Comparison of ENCODE assay signal across 8 cellular contexts in genomic region chr7:131507592-131508331, GRCh38. TPM values are rescaled to one million over a fixed set of nuclear protein-coding genes. Genes with fewer than 3 reads are reported as not detected.
DNase-seq lines count a peak whose midpoint lies in the region; ATAC-seq and TF ChIP-seq lines count a peak whose summit lies in the region.

No MANE protein-coding gene starts in this region.

- H3K27ac ChIP-seq in breast epithelium: peak overlapping the region in 1 of 2 donors; percentile 3

- no peak for TF ChIP-seq POLR2A in breast epithelium (IDR thresholded peaks at IDR 0.05)

- peak; percentile 63 for DNase-seq in GM13977 (ENCODE audit: low spot score)
- DNase-seq in NCI-H2171 treated with DMSO at 0.1 percent for 48 hours (lab: John Stamatoyannopoulos, UW): peak; percentile 64
- DNase-seq in activated B cell treated with CpG ODN at 0.5 μM for 24 hours: peak; percentile 67
- peak; percentile 74 to 89 for DNase-seq in breast epithelium (ENCODE audit: low spot score in 2 of 2)
- peak; percentile 23 for DNase-seq in kidney epithelial cell (ENCODE audit: low read depth)
- peak; percentile 58 to 80 (median 70) for DNase-seq in stimulated activated CD4-positive, alpha-beta T cell treated with anti-CD3 and anti-CD28 coated beads, Interleukin-1b, Interleukin-23, amount 100 ng/mL, for 24 hours (ENCODE audit: low read depth in 4 of 4, low spot score in 1 of 4)

- H3K4me3 ChIP-seq in breast epithelium: peak overlapping the region in 1 of 3 donors; percentile 48
- no peak overlapping the region for H3K4me3 ChIP-seq in kidney epithelial cell (ENCODE audit: low read depth, low read length)

- H3K36me3 ChIP-seq in breast epithelium (no peaks in the 10 kb centered on the region), kidney epithelial cell (ENCODE audit: control insufficient read depth, insufficient read depth, low read length) (no peaks in the 10 kb centered on the region)

- H3K27ac Mint-ChIP-seq in activated B cell treated with CpG ODN at 0.5 μM for 24 hours: no peak overlapping the region

- H3K36me3 Mint-ChIP-seq in activated B cell treated with CpG ODN at 0.5 μM for 24 hours (ENCODE audit: low read depth): no peaks in the 10 kb centered on the region

- H3K27me3 Mint-ChIP-seq in activated B cell treated with CpG ODN at 0.5 μM for 24 hours: peaks cover 3% of the 10 kb centered on the region

- H3K27me3 ChIP-seq in breast epithelium (peaks cover 0 to 5% of the 10 kb centered on the region in 2 donors), kidney epithelial cell (ENCODE audit: control insufficient read depth, insufficient read depth, low read length) (no peaks in the 10 kb centered on the region)

- POLR2A ChIA-PET in activated B cell treated with CpG ODN at 0.5 μM for 24 hours (lab: Charles Lee): no interaction called here

- ATAC-seq in HG02981 (IDR thresholded peaks at IDR 0.05; ENCODE audit: unreplicated experiment) (peak; percentile 72), activated B cell treated with CpG ODN at 0.5 μM for 24 hours (ENCODE audit: low read depth) (peak; percentile 91), GM19328 (IDR thresholded peaks at IDR 0.05; ENCODE audit: unreplicated experiment) (no peak)

- peaks cover 6 to 7% of the 10 kb centered on the region in 2 donors for H3K4me1 ChIP-seq in breast epithelium

- H3K9me3 Mint-ChIP-seq in activated B cell treated with CpG ODN at 0.5 μM for 24 hours: no peaks in the 10 kb centered on the region

- peaks cover 18% of the 10 kb centered on the region for H3K4me1 Mint-ChIP-seq in activated B cell treated with CpG ODN at 0.5 μM for 24 hours

- in situ Hi-C loops in GM13977 (cut with MboI; ENCODE audit: low pct_unique_long_range_greater_than_20kb, low sequenced_read_pairs, unreplicated experiment): no loop called here

- no peaks in the 10 kb centered on the region for H3K9me3 ChIP-seq in breast epithelium

- TF ChIP-seq CTCF in GM13977 (IDR thresholded peaks at IDR 0.05; ENCODE audit: extremely low read depth, insufficient read depth, missing control alignments): peak; percentile 89
- peak; percentile 50 for TF ChIP-seq CTCF in activated B cell treated with CpG ODN at 0.5 μM for 24 hours (IDR thresholded peaks at IDR 0.05)
- TF ChIP-seq CTCF in breast epithelium (IDR thresholded peaks at IDR 0.05): peak; percentile 87 to 93 (median 92)
- TF ChIP-seq CTCF in kidney epithelial cell (IDR thresholded peaks at IDR 0.05; ENCODE audit: insufficient read depth, low read length, poor library complexity, severe bottlenecking): peak; percentile 96

- H3K4me3 Mint-ChIP-seq in activated B cell treated with CpG ODN at 0.5 μM for 24 hours: no peak overlapping the region

- CTCF ChIA-PET in activated B cell treated with CpG ODN at 0.5 μM for 24 hours (lab: Charles Lee): interaction anchor here (1.0 to 3.3 kb wide), 5 partner anchors 9 to 147 kb away, joined by 3 to 25 read pairs (median 3); no protein-coding TSS in a partner anchor

- intact Hi-C loops in activated B cell treated with CpG ODN at 0.5 μM for 24 hours (cut with micrococcal nuclease): loop anchor here (1.0 to 5.0 kb wide), 2 partner anchors 50 to 147 kb away; partner anchors contain the start of gene PODXL
- intact Hi-C loops in breast epithelium (cut with DNase I; ENCODE audit: low total_unique reads): loop anchor here (10.0 kb wide), 1 partner anchor 147 kb away; no protein-coding TSS in a partner anchor

RNA-seq across cellular contexts. Expression of gene PODXL, which starts 48.7 kb away (rescaled TPM):
- 0.93 and 1.4 TPM in 2 replicates for total RNA-seq in activated B cell treated with CpG ODN at 0.5 μM for 24 hours
- total RNA-seq in breast epithelium: 10 to 100 TPM; 20.3 to 55.6 (median 33.1) TPM
- 152 and 160 TPM in 2 replicates for total RNA-seq in kidney epithelial cell

Comparison
In these comparisons a context has a peak if more than half of its experiments do, and no peak if none do; other contexts are left out.
1. DNase-seq: peak in every context shown above with its lines; median percentile 82 in breast epithelium; 70 in stimulated activated CD4-positive, alpha-beta T cell treated with anti-CD3 and anti-CD28 coated beads, Interleukin-1b, Interleukin-23, amount 100 ng/mL, for 24 hours; 67 in activated B cell treated with CpG ODN at 0.5 μM for 24 hours; 64 in NCI-H2171 treated with DMSO at 0.1 percent for 48 hours; 63 in GM13977; 23 in kidney epithelial cell.